Comparison of ENCODE assay signal across 9 cellular contexts in the genomic region with DNA sequence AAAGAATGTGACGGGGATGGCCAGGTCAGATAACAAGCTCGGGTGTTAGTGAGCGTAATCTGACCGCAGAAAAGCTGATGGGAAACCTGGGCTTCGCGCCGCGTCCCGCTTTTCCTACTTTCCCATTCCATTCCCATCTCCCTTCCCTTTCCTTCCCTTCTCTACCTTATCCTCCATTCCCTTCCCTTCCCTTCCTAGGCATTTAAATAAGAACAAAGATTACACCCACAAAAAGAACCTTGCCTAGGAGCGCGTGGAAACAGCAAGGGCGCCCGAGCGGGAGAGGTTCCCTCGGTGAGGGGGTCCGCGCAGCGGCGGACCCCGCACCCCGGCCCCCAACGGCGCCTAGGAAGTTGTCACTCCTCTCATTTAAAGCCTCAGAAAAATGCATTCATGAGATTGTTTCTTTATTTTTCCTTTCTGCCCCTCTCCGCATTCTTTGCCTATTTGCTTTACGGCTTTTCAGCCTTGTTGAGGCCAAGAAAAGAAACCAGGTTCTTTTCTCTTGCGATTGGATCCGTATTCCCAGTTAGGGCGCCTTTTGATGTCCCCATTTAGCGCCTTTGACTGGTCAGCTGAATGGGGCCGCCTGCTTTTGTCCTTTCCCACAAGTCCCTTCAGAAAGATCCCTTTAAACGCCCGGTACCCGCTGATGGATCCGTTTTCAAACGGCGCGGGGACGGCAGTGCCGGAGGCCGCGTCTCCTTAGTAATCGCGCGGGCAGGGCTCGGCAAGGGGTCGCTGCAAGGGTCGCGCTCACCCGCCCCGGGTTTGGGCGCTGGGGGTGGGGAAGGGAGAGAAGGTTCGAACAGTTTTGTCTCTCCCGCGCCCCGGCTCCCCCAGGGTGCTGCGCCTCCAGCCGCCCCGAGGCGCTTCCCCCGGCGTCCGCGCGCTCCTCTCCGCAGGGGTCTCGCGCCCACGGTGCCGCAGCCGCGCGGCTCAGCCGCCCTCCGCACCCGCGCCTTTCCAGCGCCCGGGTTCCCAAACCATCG. TPM values are rescaled to one million over a fixed set of nuclear protein-coding genes. Genes with fewer than 3 reads are reported as not detected.
A peak's percentile ranks its signal among the peaks of the same experiment; 100 is the strongest.
DNase-seq lines count a peak whose midpoint lies in the region; ATAC-seq, FAIRE-seq and TF ChIP-seq lines count a peak whose summit lies in the region.
"Had no signal": no experiment of that assay in that cellular context is flagged by ENCODE, and none has a peak within 500 bp of the region (broad histone marks: within the 10 kb centered on the region; RNA-seq: fewer than 3 reads in every experiment).

No MANE protein-coding gene starts in this region.

- TF ChIP-seq POLR2A in body of pancreas (IDR thresholded peaks at IDR 0.05) = no peak

- H3K4me3 Mint-ChIP-seq in activated T-cell treated with anti-CD3 and anti-CD28 coated beads, Interleukin-2, amount 50 U/mL, for 24 hours = peak overlapping the region; percentile 64
- peak overlapping the region; percentile 69 for H3K4me3 Mint-ChIP-seq in astrocyte (ENCODE audit: unreplicated experiment)

- H4K20me1 ChIP-seq in astrocyte (ENCODE audit: insufficient read depth, low read length) = no peaks in the 10 kb centered on the region

- no peak for DNase-seq in activated T-cell treated with anti-CD3 and anti-CD28 coated beads, Interleukin-2, amount 50 U/mL, for 24 hours
- DNase-seq in activated T-cell treated with anti-CD3 and anti-CD28 coated beads, Interleukin-2, amount 50 U/mL, for 48 hours = no peak
- DNase-seq in astrocyte (ENCODE audit: low read depth) (no peak), left lung (peak in 1 of 2 donors; percentile 70), medulla oblongata (ENCODE audit: extremely low spot score) (no peak), body of pancreas (no peak)

- no peak overlapping the region for H3K9ac ChIP-seq in astrocyte (ENCODE audit: low read length)
- H3K9ac ChIP-seq in subcutaneous abdominal adipose tissue (ENCODE audit: low read length in 5 of 5) = no peak overlapping the region

- peaks cover 77% of the 10 kb centered on the region for H3K27me3 Mint-ChIP-seq in activated T-cell treated with anti-CD3 and anti-CD28 coated beads, Interleukin-2, amount 50 U/mL, for 24 hours
- H3K27me3 Mint-ChIP-seq in astrocyte (ENCODE audit: low read depth, unreplicated experiment) = peaks cover 73% of the 10 kb centered on the region

- FAIRE-seq in astrocyte (lab: Jason Lieb, UNC) = no peak
- FAIRE-seq: colon had no signal

- H3K27me3 ChIP-seq in astrocyte (ENCODE audit: insufficient read depth, low read length) (peaks cover 76% of the 10 kb centered on the region), left lung (peaks cover 71 to 99% of the 10 kb centered on the region in 2 donors), subcutaneous abdominal adipose tissue (ENCODE audit: control insufficient read depth in 5 of 5, insufficient read depth in 4 of 5, low read length in 5 of 5) (peaks cover 53 to 65% (median 57%) of the 10 kb centered on the region in 5 donors), body of pancreas (peaks cover 0 to 16% of the 10 kb centered on the region in 2 donors)

- no peaks in the 10 kb centered on the region for H3K4me1 ChIP-seq in astrocyte (ENCODE audit: insufficient read depth, low read length)
- peaks cover 15 to 23% of the 10 kb centered on the region in 2 donors for H3K4me1 ChIP-seq in left lung
- H3K4me1 ChIP-seq in subcutaneous abdominal adipose tissue (ENCODE audit: control insufficient read depth in 5 of 5, insufficient read depth in 5 of 5, low read length in 5 of 5) = peaks cover 0 to 28% (median 26%) of the 10 kb centered on the region in 5 donors
- peaks cover 26% of the 10 kb centered on the region for H3K4me1 ChIP-seq in body of pancreas

- no peaks in the 10 kb centered on the region for H3K9me3 Mint-ChIP-seq in activated T-cell treated with anti-CD3 and anti-CD28 coated beads, Interleukin-2, amount 50 U/mL, for 24 hours
- H3K9me3 Mint-ChIP-seq in astrocyte (ENCODE audit: unreplicated experiment) = peaks cover 5% of the 10 kb centered on the region

- H3K9me3 ChIP-seq in astrocyte (ENCODE audit: insufficient read depth, low read depth, low read length) = peaks cover 2% of the 10 kb centered on the region
- no peaks in the 10 kb centered on the region for H3K9me3 ChIP-seq in left lung
- no peaks in the 10 kb centered on the region for H3K9me3 ChIP-seq in subcutaneous abdominal adipose tissue (ENCODE audit: control insufficient read depth in 5 of 5, low read length in 5 of 5)
- no peaks in the 10 kb centered on the region for H3K9me3 ChIP-seq in body of pancreas

- H3K36me3 Mint-ChIP-seq in activated T-cell treated with anti-CD3 and anti-CD28 coated beads, Interleukin-2, amount 50 U/mL, for 24 hours (ENCODE audit: low read depth) = no peaks in the 10 kb centered on the region
- H3K36me3 Mint-ChIP-seq in astrocyte (ENCODE audit: low read depth, unreplicated experiment) = peaks cover 2% of the 10 kb centered on the region

- whole genome bisulfite sequencing in body of pancreas, 2 donors = 2 to 5% methylated on average over 41 to 66 of the region's 79 CpGs

- peak overlapping the region; percentile 27 for H3K27ac Mint-ChIP-seq in activated T-cell treated with anti-CD3 and anti-CD28 coated beads, Interleukin-2, amount 50 U/mL, for 24 hours
- H3K27ac Mint-ChIP-seq in astrocyte (ENCODE audit: unreplicated experiment) = no peak overlapping the region

- intact Hi-C loops in left lung (cut with DNase I) (no loop called here), body of pancreas (cut with DNase I) (loop anchor here (10.0 kb wide), 1 partner anchor 596 kb away; no protein-coding TSS in a partner anchor)

- H3K27ac ChIP-seq in astrocyte (ENCODE audit: low read depth, low read length) (no peak overlapping the region), left lung (no peak overlapping the region), subcutaneous abdominal adipose tissue (ENCODE audit: low read depth, low read length) (no peak overlapping the region), body of pancreas (no peak overlapping the region)

- no peak for ATAC-seq in left lung
- no peak for ATAC-seq in HG03039 (IDR thresholded peaks at IDR 0.05; ENCODE audit: unreplicated experiment)
- no peak for ATAC-seq in body of pancreas

- no peaks in the 10 kb centered on the region for H3K36me3 ChIP-seq in astrocyte (ENCODE audit: insufficient read depth, low read length)
- no peaks in the 10 kb centered on the region for H3K36me3 ChIP-seq in left lung
- no peaks in the 10 kb centered on the region for H3K36me3 ChIP-seq in subcutaneous abdominal adipose tissue (ENCODE audit: control insufficient read depth in 5 of 5, insufficient read depth in 5 of 5, low read length in 5 of 5)
- no peaks in the 10 kb centered on the region for H3K36me3 ChIP-seq in body of pancreas (replicated peaks in 1 of 2; ENCODE audit: insufficient read depth in 1 of 2, low read depth in 2 of 2)

- peaks cover 24% of the 10 kb centered on the region for H3K4me1 Mint-ChIP-seq in activated T-cell treated with anti-CD3 and anti-CD28 coated beads, Interleukin-2, amount 50 U/mL, for 24 hours (ENCODE audit: low read depth)
- H3K4me1 Mint-ChIP-seq in astrocyte (ENCODE audit: low read depth, unreplicated experiment) = peaks cover 1% of the 10 kb centered on the region

- no peak overlapping the region for H2AFZ ChIP-seq in astrocyte (ENCODE audit: low read depth, low read length)

- TF ChIP-seq CTCF in astrocyte (IDR thresholded peaks at IDR 0.05; ENCODE audit: insufficient read depth, low read depth, low read length) (no peak), left lung (IDR thresholded peaks at IDR 0.05) (no peak), body of pancreas (IDR thresholded peaks at IDR 0.05) (no peak)

- H3K79me2 ChIP-seq in astrocyte (ENCODE audit: insufficient read depth, low read length) = no peaks in the 10 kb centered on the region

- peak overlapping the region; percentile 78 for H3K4me2 ChIP-seq in astrocyte (ENCODE audit: low read length)

- H3K4me3 ChIP-seq in astrocyte (ENCODE audit: insufficient read depth, low read depth, low read length) (peak overlapping the region; percentile 23), left lung (peak overlapping the region; percentile 9 to 26), subcutaneous abdominal adipose tissue (ENCODE audit: low read depth in 1 of 5, low read length in 5 of 5) (peak overlapping the region in 4 of 5 donors; percentile 38 to 55 (median 50)), body of pancreas (no peak overlapping the region)

RNA-seq across cellular contexts. Expression of gene TMEM33, which starts 54.1 kb away (rescaled TPM):
- total RNA-seq in astrocyte (84.0 and 84.5 TPM in 2 replicates), left lung (10 to 100 TPM; 70.9 to 87.7 TPM), body of pancreas (10 to 100 TPM; 22.1 to 26.0 TPM)

Comparison
In these comparisons a context has a peak if more than half of its experiments do, and no peak if none do; other contexts are left out.
1. H3K4me3 ChIP-seq: peak in astrocyte (single experiment), left lung (2 of 2) and subcutaneous abdominal adipose tissue (4 of 5); none in body of pancreas (0 of 2).